1 cellular context compared by ENCODE assay signal in the genomic region with DNA sequence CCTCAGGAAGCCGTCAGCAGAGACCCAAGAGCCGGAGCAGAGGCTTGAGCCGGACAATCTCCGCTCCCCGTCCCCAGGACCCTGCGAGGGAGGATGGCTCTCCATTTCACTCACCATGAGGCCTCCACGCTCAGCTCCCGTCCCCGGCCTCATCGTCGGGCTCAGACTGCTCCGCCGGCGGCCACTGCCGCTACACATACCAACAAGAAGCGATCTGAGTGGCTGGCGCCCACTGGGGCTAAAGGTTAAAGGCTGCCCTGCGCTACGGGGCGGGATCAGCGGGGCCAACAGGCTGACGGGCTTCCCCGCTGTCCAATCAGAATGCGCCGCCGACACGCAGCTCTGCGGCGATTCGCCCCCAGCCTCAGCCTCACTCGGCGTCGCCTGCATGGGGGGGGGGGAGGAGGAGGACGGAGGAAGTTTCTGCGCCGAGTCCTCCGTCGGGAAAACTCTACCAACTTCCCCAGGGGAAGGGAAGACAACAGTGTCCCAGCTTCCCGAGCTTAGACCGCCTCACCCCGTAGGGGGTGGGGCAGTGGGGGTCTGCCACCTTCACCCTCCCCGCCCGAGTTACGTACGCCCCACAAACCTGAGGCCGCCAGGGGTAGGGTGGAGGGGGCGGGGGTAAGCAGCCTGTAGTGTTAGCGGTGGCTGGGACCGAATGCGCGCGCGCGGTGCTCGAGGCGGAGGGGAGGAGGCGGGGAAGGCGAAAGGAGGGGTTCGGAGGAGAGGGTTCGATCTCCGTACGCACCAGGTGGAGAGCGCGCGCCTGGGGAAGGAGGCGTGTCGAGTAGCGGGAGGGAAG.
A peak's percentile ranks its signal among the peaks of the same experiment; 100 is the strongest.
TF ChIP-seq lines count a peak whose summit lies in the region.

A gene (minus strand): TSS at position 220 of the 805 bp plus-strand sequence. CDS start 22 bp downstream, at position 198.

TF ChIP-seq in HepG2, 621 proteins besides CTCF, POLR2A, EP300 and RAD21 (continued from another document and continues in another):
- TF ChIP-seq RFXANK (CRISPR knock-in tag; IDR thresholded peaks at IDR 0.05) (no peak), FOXO1 (CRISPR knock-in tag; IDR thresholded peaks at IDR 0.05) (no peak; the same call in 1 of the 2 replicates), KMT2B (CRISPR knock-in tag; IDR thresholded peaks at IDR 0.05) (peak; percentile 96), ZNF124 (CRISPR knock-in tag; IDR thresholded peaks at IDR 0.05) (peak; percentile 48; the same call in 1 of the 2 replicates), SP5 (CRISPR knock-in tag; IDR thresholded peaks at IDR 0.05; ENCODE audit: borderline replicate concordance, low read depth) (peak; percentile 49), CEBPB (IDR thresholded peaks at IDR 0.05; ENCODE audit: borderline replicate concordance, low read depth, low read length) (no peak), ZNF264 (CRISPR knock-in tag; IDR thresholded peaks at IDR 0.05) (no peak), HDAC1 (CRISPR knock-in tag; IDR thresholded peaks at IDR 0.05) (peak; percentile 82), ARNT2 (CRISPR knock-in tag; IDR thresholded peaks at IDR 0.05; ENCODE audit: low read depth) (0 out of 2 replicates have a peak, but pooled peaks have one; percentile 35), GPN1 (CRISPR knock-in tag; IDR thresholded peaks at IDR 0.05; ENCODE audit: borderline replicate concordance) (0 out of 2 replicates have a peak, but pooled peaks have one; percentile 42), DPF2 (CRISPR knock-in tag; IDR thresholded peaks at IDR 0.05; ENCODE audit: borderline replicate concordance, low read depth) (peak; percentile 41; the same call in 1 of the 2 replicates), KDM5B (CRISPR knock-in tag; IDR thresholded peaks at IDR 0.05; ENCODE audit: borderline replicate concordance) (peak; percentile 63; the same call in 1 of the 2 replicates), JUN (CRISPR knock-in tag; IDR thresholded peaks at IDR 0.05) (peak; percentile 75), ZNF205 (CRISPR knock-in tag; IDR thresholded peaks at IDR 0.05) (no peak), SP4 (CRISPR knock-in tag; IDR thresholded peaks at IDR 0.05) (peak; percentile 26; the same call in 1 of the 2 replicates), ZFP62 (CRISPR knock-in tag; IDR thresholded peaks at IDR 0.05) (no peak), LCORL (IDR thresholded peaks at IDR 0.05) (no peak), LCORL (CRISPR knock-in tag; IDR thresholded peaks at IDR 0.05) (no peak; the same call in 1 of the 2 replicates), HNRNPLL (IDR thresholded peaks at IDR 0.05; ENCODE audit: low read depth, low read length, poor library complexity, severe bottlenecking) (peak; percentile 93), GTF2F1 (IDR thresholded peaks at IDR 0.05; ENCODE audit: low read length) (no peak), PHF20 (CRISPR knock-in tag; IDR thresholded peaks at IDR 0.05) (peak; percentile 92), ISL2 (CRISPR knock-in tag; IDR thresholded peaks at IDR 0.05) (peak; percentile 77; the same call in 1 of the 2 replicates)
- TF ChIP-seq, protein P1, sequence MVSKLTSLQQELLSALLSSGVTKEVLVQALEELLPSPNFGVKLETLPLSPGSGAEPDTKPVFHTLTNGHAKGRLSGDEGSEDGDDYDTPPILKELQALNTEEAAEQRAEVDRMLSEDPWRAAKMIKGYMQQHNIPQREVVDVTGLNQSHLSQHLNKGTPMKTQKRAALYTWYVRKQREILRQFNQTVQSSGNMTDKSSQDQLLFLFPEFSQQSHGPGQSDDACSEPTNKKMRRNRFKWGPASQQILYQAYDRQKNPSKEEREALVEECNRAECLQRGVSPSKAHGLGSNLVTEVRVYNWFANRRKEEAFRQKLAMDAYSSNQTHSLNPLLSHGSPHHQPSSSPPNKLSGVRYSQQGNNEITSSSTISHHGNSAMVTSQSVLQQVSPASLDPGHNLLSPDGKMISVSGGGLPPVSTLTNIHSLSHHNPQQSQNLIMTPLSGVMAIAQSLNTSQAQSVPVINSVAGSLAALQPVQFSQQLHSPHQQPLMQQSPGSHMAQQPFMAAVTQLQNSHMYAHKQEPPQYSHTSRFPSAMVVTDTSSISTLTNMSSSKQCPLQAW (CRISPR knock-in tag; IDR thresholded peaks at IDR 0.05) = peak; percentile 88
- TF ChIP-seq, protein P2, sequence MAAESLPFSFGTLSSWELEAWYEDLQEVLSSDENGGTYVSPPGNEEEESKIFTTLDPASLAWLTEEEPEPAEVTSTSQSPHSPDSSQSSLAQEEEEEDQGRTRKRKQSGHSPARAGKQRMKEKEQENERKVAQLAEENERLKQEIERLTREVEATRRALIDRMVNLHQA (CRISPR knock-in tag; IDR thresholded peaks at IDR 0.05) = no peak
- TF ChIP-seq, protein P3, sequence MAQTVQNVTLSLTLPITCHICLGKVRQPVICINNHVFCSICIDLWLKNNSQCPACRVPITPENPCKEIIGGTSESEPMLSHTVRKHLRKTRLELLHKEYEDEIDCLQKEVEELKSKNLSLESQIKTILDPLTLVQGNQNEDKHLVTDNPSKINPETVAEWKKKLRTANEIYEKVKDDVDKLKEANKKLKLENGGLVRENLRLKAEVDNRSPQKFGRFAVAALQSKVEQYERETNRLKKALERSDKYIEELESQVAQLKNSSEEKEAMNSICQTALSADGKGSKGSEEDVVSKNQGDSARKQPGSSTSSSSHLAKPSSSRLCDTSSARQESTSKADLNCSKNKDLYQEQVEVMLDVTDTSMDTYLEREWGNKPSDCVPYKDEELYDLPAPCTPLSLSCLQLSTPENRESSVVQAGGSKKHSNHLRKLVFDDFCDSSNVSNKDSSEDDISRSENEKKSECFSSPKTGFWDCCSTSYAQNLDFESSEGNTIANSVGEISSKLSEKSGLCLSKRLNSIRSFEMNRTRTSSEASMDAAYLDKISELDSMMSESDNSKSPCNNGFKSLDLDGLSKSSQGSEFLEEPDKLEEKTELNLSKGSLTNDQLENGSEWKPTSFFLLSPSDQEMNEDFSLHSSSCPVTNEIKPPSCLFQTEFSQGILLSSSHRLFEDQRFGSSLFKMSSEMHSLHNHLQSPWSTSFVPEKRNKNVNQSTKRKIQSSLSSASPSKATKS (CRISPR knock-in tag; IDR thresholded peaks at IDR 0.05) = no peak; the same call in 1 of the 2 replicates
- TF ChIP-seq, protein P4, sequence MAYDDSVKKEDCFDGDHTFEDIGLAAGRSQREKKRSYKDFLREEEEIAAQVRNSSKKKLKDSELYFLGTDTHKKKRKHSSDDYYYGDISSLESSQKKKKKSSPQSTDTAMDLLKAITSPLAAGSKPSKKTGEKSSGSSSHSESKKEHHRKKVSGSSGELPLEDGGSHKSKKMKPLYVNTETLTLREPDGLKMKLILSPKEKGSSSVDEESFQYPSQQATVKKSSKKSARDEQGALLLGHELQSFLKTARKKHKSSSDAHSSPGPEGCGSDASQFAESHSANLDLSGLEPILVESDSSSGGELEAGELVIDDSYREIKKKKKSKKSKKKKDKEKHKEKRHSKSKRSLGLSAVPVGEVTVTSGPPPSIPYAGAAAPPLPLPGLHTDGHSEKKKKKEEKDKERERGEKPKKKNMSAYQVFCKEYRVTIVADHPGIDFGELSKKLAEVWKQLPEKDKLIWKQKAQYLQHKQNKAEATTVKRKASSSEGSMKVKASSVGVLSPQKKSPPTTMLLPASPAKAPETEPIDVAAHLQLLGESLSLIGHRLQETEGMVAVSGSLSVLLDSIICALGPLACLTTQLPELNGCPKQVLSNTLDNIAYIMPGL (CRISPR knock-in tag; IDR thresholded peaks at IDR 0.05; ENCODE audit: borderline replicate concordance in 1 of 2, low read depth in 1 of 2) = peak; percentile 89 to 91
- TF ChIP-seq, protein P5, sequence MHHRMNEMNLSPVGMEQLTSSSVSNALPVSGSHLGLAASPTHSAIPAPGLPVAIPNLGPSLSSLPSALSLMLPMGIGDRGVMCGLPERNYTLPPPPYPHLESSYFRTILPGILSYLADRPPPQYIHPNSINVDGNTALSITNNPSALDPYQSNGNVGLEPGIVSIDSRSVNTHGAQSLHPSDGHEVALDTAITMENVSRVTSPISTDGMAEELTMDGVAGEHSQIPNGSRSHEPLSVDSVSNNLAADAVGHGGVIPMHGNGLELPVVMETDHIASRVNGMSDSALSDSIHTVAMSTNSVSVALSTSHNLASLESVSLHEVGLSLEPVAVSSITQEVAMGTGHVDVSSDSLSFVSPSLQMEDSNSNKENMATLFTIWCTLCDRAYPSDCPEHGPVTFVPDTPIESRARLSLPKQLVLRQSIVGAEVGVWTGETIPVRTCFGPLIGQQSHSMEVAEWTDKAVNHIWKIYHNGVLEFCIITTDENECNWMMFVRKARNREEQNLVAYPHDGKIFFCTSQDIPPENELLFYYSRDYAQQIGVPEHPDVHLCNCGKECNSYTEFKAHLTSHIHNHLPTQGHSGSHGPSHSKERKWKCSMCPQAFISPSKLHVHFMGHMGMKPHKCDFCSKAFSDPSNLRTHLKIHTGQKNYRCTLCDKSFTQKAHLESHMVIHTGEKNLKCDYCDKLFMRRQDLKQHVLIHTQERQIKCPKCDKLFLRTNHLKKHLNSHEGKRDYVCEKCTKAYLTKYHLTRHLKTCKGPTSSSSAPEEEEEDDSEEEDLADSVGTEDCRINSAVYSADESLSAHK (CRISPR knock-in tag; IDR thresholded peaks at IDR 0.05; ENCODE audit: borderline replicate concordance) = no peak
- TF ChIP-seq, protein P6, sequence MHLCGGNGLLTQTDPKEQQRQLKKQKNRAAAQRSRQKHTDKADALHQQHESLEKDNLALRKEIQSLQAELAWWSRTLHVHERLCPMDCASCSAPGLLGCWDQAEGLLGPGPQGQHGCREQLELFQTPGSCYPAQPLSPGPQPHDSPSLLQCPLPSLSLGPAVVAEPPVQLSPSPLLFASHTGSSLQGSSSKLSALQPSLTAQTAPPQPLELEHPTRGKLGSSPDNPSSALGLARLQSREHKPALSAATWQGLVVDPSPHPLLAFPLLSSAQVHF (CRISPR knock-in tag; IDR thresholded peaks at IDR 0.05) = peak; percentile 26; the same call in 1 of the 2 replicates
- TF ChIP-seq, protein P7, sequence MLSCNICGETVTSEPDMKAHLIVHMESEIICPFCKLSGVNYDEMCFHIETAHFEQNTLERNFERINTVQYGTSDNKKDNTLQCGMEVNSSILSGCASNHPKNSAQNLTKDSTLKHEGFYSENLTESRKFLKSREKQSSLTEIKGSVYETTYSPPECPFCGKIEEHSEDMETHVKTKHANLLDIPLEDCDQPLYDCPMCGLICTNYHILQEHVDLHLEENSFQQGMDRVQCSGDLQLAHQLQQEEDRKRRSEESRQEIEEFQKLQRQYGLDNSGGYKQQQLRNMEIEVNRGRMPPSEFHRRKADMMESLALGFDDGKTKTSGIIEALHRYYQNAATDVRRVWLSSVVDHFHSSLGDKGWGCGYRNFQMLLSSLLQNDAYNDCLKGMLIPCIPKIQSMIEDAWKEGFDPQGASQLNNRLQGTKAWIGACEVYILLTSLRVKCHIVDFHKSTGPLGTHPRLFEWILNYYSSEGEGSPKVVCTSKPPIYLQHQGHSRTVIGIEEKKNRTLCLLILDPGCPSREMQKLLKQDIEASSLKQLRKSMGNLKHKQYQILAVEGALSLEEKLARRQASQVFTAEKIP (CRISPR knock-in tag; IDR thresholded peaks at IDR 0.05; ENCODE audit: borderline replicate concordance) = no peak
- TF ChIP-seq, protein P8, sequence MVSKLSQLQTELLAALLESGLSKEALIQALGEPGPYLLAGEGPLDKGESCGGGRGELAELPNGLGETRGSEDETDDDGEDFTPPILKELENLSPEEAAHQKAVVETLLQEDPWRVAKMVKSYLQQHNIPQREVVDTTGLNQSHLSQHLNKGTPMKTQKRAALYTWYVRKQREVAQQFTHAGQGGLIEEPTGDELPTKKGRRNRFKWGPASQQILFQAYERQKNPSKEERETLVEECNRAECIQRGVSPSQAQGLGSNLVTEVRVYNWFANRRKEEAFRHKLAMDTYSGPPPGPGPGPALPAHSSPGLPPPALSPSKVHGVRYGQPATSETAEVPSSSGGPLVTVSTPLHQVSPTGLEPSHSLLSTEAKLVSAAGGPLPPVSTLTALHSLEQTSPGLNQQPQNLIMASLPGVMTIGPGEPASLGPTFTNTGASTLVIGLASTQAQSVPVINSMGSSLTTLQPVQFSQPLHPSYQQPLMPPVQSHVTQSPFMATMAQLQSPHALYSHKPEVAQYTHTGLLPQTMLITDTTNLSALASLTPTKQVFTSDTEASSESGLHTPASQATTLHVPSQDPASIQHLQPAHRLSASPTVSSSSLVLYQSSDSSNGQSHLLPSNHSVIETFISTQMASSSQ (IDR thresholded peaks at IDR 0.05; ENCODE audit: low read depth) = no peak
- TF ChIP-seq, protein P8 (CRISPR knock-in tag; IDR thresholded peaks at IDR 0.05; ENCODE audit: borderline replicate concordance) = peak; percentile 70; the same call in 1 of the 2 replicates
- TF ChIP-seq, protein P9, sequence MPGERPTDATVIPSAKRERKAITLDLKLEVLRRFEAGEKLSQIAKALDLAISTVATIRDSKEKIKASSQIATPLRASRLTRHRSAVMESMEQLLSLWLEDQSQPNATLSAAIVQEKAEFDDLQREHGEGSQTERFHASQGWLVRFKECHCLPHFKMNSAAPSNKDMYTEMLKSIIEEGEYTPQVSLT (CRISPR knock-in tag; IDR thresholded peaks at IDR 0.05; ENCODE audit: borderline replicate concordance, low read depth) = peak; percentile 35; the same call in 1 of the 2 replicates
- TF ChIP-seq, protein P10, sequence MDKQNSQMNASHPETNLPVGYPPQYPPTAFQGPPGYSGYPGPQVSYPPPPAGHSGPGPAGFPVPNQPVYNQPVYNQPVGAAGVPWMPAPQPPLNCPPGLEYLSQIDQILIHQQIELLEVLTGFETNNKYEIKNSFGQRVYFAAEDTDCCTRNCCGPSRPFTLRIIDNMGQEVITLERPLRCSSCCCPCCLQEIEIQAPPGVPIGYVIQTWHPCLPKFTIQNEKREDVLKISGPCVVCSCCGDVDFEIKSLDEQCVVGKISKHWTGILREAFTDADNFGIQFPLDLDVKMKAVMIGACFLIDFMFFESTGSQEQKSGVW (CRISPR knock-in tag; IDR thresholded peaks at IDR 0.05; ENCODE audit: borderline replicate concordance) = no peak
